1 cellular context compared by ENCODE assay signal in genomic region chr17:80730739-80731138, GRCh38.
TF ChIP-seq lines count a peak whose summit lies in the region.

No MANE protein-coding gene starts in this region.

TF ChIP-seq in HepG2, 621 proteins besides CTCF, POLR2A, EP300 and RAD21 (continued from another document):
- TF ChIP-seq PATZ1 (CRISPR knock-in tag; IDR thresholded peaks at IDR 0.05), result no peak
- TF ChIP-seq TRIM22 (IDR thresholded peaks at IDR 0.05), result no peak
